9 cellular contexts compared by ENCODE assay signal in genomic region chr2:231297108-231297908, GRCh38.
DNase-seq lines count a peak whose midpoint lies in the region; ATAC-seq and TF ChIP-seq lines count a peak whose summit lies in the region.
"Had no signal": no experiment of that assay in that cellular context is flagged by ENCODE, and none has a peak within 500 bp of the region (broad histone marks: within the 10 kb centered on the region; RNA-seq: fewer than 3 reads in every experiment).

No MANE protein-coding gene starts in this region.

- intact Hi-C loops in activated B cell treated with CpG ODN at 0.5 μM for 24 hours (cut with micrococcal nuclease): loop anchor here (1.0 to 10.0 kb wide), 5 partner anchors 96 to 193 kb away; no protein-coding TSS in a partner anchor

- no peak overlapping the region for H4K8ac ChIP-seq in neuronal stem cell (ENCODE audit: low read depth, low read length)

- POLR2A ChIA-PET in activated B cell treated with CpG ODN at 0.5 μM for 24 hours (lab: Charles Lee): interaction anchor here (2.5 kb wide), 1 partner anchor 97 kb away, joined by 16 read pairs; the partner anchor contains the start of gene B3GNT7

- no CpG with 5 or more reads among the region's 12 CpGs for WGBS in neuronal stem cell (ENCODE audit: extremely low coverage in 2 of 2, insufficient read length in 2 of 2, insufficient replicate concordance in 1 of 2), 2 donors

- peak overlapping the region; percentile 47 for H3K27ac Mint-ChIP-seq in activated B cell treated with CpG ODN at 0.5 μM for 24 hours

- DNase-seq in NCI-H1436 (lab: John Stamatoyannopoulos, UW): peak; percentile 3
- no peak for DNase-seq in NCI-H1436 treated with DMSO at 0.1 percent for 48 hours (lab: John Stamatoyannopoulos, UW)
- DNase-seq in MG63: peak; percentile 40
- peak; percentile 40 for DNase-seq in activated B cell treated with CpG ODN at 0.5 μM for 24 hours
- peak in 1 of 2 donors; percentile 18 for DNase-seq in foreskin keratinocyte
- peak; percentile 56 for DNase-seq in neuronal stem cell (ENCODE audit: low spot score)
- no peak for DNase-seq in NCI-H446 treated with DMSO at 0.1 percent for 48 hours (lab: John Stamatoyannopoulos, UW)

- H3K4me1 Mint-ChIP-seq in activated B cell treated with CpG ODN at 0.5 μM for 24 hours: peaks cover 57% of the 10 kb centered on the region

- H3K4me3 Mint-ChIP-seq in activated B cell treated with CpG ODN at 0.5 μM for 24 hours: no peak overlapping the region

- H4K91ac ChIP-seq in neuronal stem cell (ENCODE audit: low read depth, low read length, poor library complexity): no peak overlapping the region

- no peak overlapping the region for H3K4ac ChIP-seq in neuronal stem cell (ENCODE audit: low read length)

- H3K9me3 Mint-ChIP-seq in activated B cell treated with CpG ODN at 0.5 μM for 24 hours: no peaks in the 10 kb centered on the region

- H3K36me3 Mint-ChIP-seq in activated B cell treated with CpG ODN at 0.5 μM for 24 hours (ENCODE audit: low read depth): no peaks in the 10 kb centered on the region

- H2BK5ac ChIP-seq in neuronal stem cell (ENCODE audit: low read length): no peak overlapping the region

- CTCF ChIA-PET in activated B cell treated with CpG ODN at 0.5 μM for 24 hours (lab: Charles Lee): interaction anchor here (0.7 to 5.4 kb wide), 11 partner anchors 10 to 193 kb away, joined by 3 to 79 read pairs (median 5); no protein-coding TSS in a partner anchor

- H3K4me1 ChIP-seq in foreskin keratinocyte (no peaks in the 10 kb centered on the region), neuronal stem cell (ENCODE audit: control insufficient read depth in 2 of 2, insufficient read depth in 1 of 2, low read depth in 1 of 2, low read length in 2 of 2) (peaks cover 6 to 12% of the 10 kb centered on the region in 2 donors)

- no peak overlapping the region for H3K23ac ChIP-seq in neuronal stem cell (ENCODE audit: low read depth, low read length, poor library complexity)

- no peak overlapping the region for H2BK12ac ChIP-seq in neuronal stem cell (ENCODE audit: low read length)

- no peaks in the 10 kb centered on the region for H3K27me3 Mint-ChIP-seq in activated B cell treated with CpG ODN at 0.5 μM for 24 hours

- peak overlapping the region; percentile 62 for H2AFZ ChIP-seq in neuronal stem cell (ENCODE audit: low read length)

- no peak overlapping the region for H2BK15ac ChIP-seq in neuronal stem cell (ENCODE audit: low read length)

- H3K4me2 ChIP-seq in neuronal stem cell (ENCODE audit: insufficient read depth, low read length, poor library complexity, severe bottlenecking): peak overlapping the region; percentile 18
- H3K4me2 ChIP-seq: BLaER1 had no signal

- H3K14ac ChIP-seq in neuronal stem cell (ENCODE audit: low read length): no peak overlapping the region

- H3K79me1 ChIP-seq in neuronal stem cell (ENCODE audit: low read depth, low read length): no peaks in the 10 kb centered on the region

- H2AK5ac ChIP-seq in neuronal stem cell (ENCODE audit: low read depth, low read length): no peak overlapping the region

- H3K36me3 ChIP-seq in MG63 (no peaks in the 10 kb centered on the region), neuronal stem cell (replicated peaks in 1 of 2; ENCODE audit: control insufficient read depth in 2 of 2, insufficient read depth in 2 of 2, low read length in 2 of 2) (peaks cover 4 to 43% of the 10 kb centered on the region in 2 donors)
- H3K36me3 ChIP-seq: BLaER1 had no signal

- H3K9me3 ChIP-seq in MG63: no peaks in the 10 kb centered on the region
- no peaks in the 10 kb centered on the region for H3K9me3 ChIP-seq in neuronal stem cell (replicated peaks in 1 of 2; ENCODE audit: control insufficient read depth in 2 of 2, insufficient read depth in 1 of 2, low read depth in 1 of 2, low read length in 2 of 2)
- H3K9me3 ChIP-seq: BLaER1 had no signal

- ATAC-seq in GM21619 (IDR thresholded peaks at IDR 0.05; ENCODE audit: unreplicated experiment): peak; percentile 62
- peak; percentile 70 for ATAC-seq in activated B cell treated with CpG ODN at 0.5 μM for 24 hours (ENCODE audit: low read depth)
- peak; percentile 64 for ATAC-seq in foreskin keratinocyte

- no peak overlapping the region for H3K18ac ChIP-seq in neuronal stem cell (ENCODE audit: low read length)

- H3K27ac ChIP-seq in foreskin keratinocyte (no peak overlapping the region), neuronal stem cell (replicated peaks; ENCODE audit: low read length) (no peak overlapping the region)
- H3K27ac ChIP-seq: BLaER1 had no signal

- H3K9ac ChIP-seq in neuronal stem cell (ENCODE audit: low read depth, low read length, poor library complexity): no peak overlapping the region
- H3K9ac ChIP-seq: BLaER1 had no signal

- TF ChIP-seq CTCF in activated B cell treated with CpG ODN at 0.5 μM for 24 hours (IDR thresholded peaks at IDR 0.05) (no peak), foreskin keratinocyte (conservative IDR thresholded peaks at IDR 0.05) (peak; percentile 66)

- no peaks in the 10 kb centered on the region for H3K27me3 ChIP-seq in MG63
- H3K27me3 ChIP-seq in foreskin keratinocyte: no peaks in the 10 kb centered on the region
- no peaks in the 10 kb centered on the region for H3K27me3 ChIP-seq in neuronal stem cell (ENCODE audit: control insufficient read depth in 3 of 3, insufficient read depth in 3 of 3, low read depth in 1 of 3, low read length in 3 of 3)
- H3K27me3 ChIP-seq: BLaER1 had no signal

- H3K4me3 ChIP-seq in MG63 (no peak overlapping the region), neuronal stem cell (ENCODE audit: low read length in 2 of 2) (no peak overlapping the region)
- H3K4me3 ChIP-seq: BLaER1 had no signal

- no peak overlapping the region for H2BK120ac ChIP-seq in neuronal stem cell (ENCODE audit: low read depth, low read length)

Comparison
In these comparisons a context has a peak if more than half of its experiments do, and no peak if none do; other contexts are left out.
1. DNase-seq: peak in NCI-H1436 (single experiment), MG63 (single experiment), activated B cell treated with CpG ODN at 0.5 μM for 24 hours (single experiment) and neuronal stem cell (single experiment); none in NCI-H1436 treated with DMSO at 0.1 percent for 48 hours (single experiment) and NCI-H446 treated with DMSO at 0.1 percent for 48 hours (single experiment).
2. Peak in every context shown above with its lines, with median percentiles within 50 percentile points of each other: ATAC-seq.